In genomic region chr1:170885551-170885950, GRCh38 we compare ENCODE assay signal across 27 cellular contexts. TPM values are rescaled to one million over a fixed set of nuclear protein-coding genes. Genes with fewer than 3 reads are reported as not detected.
A peak's percentile ranks its signal among the peaks of the same experiment; 100 is the strongest.
DNase-seq lines count a peak whose midpoint lies in the region; ATAC-seq and TF ChIP-seq lines count a peak whose summit lies in the region.
"Had no signal": no experiment of that assay in that cellular context is flagged by ENCODE, and none has a peak within 500 bp of the region (broad histone marks: within the 10 kb centered on the region; RNA-seq: fewer than 3 reads in every experiment).

No MANE protein-coding gene starts in this region.

- TF ChIP-seq EP300 in gastroesophageal sphincter (IDR thresholded peaks at IDR 0.05) = no peak

- no peaks in the 10 kb centered on the region for H3K27me3 ChIP-seq in gastroesophageal sphincter
- H3K27me3 ChIP-seq: MG63, neural progenitor cell, tibial nerve had no signal

- H3K9me3 ChIP-seq in gastroesophageal sphincter = peaks cover 0 to 6% (median 0%) of the 10 kb centered on the region in 3 donors
- H3K9me3 ChIP-seq: MG63 had no signal

- TF ChIP-seq POLR2A in gastroesophageal sphincter (IDR thresholded peaks at IDR 0.05) = no peak

- H3K4me1 ChIP-seq in gastroesophageal sphincter = peaks cover 0 to 3% (median 0%) of the 10 kb centered on the region in 3 donors

- DNase-seq in left ventricle myocardium superior (no peak), Right ventricle myocardium inferior (ENCODE audit: missing footprints) (no peak), SKM-1 (lab: John Stamatoyannopoulos, UW; ENCODE audit: unreplicated experiment) (peak; percentile 17)
- no peak for DNase-seq in activated CD4-positive, alpha-beta T cell treated with anti-CD3 and anti-CD28 coated beads for 4 hours
- DNase-seq: ACHN; activated CD4-positive, alpha-beta T cell treated with anti-CD3 and anti-CD28 coated beads, Interleukin-2, amount 10 ng/mL, durations not matched to agents 7 days and 5 days; activated CD8-positive, alpha-beta memory T cell treated with anti-CD3 and anti-CD28 coated beads, Interleukin-2, amount 50 U/mL, for 48 hours; activated effector memory CD4-positive, alpha-beta T cell treated with anti-CD3 and anti-CD28 coated beads, Interleukin-2, amount 50 U/mL, for 16 hours; amniotic stem cell; CD4-positive, alpha-beta memory T cell; DMS79 treated with DMSO at 0.1 percent for 48 hours; effector memory CD4-positive, alpha-beta T cell; mesenchymal stem cell; MG63; NCI-H2029; NCI-H524; stimulated activated naive B cell treated with anti-CD40 and anti-IgM and Interleukin-4, amounts not matched to agents 10 μg/mL and 1 μg/mL and 100 μg/mL, for 72 hours had no signal

- 20 to 56% methylated on average over 1 to 3 of the region's 3 CpGs for WGBS in gastroesophageal sphincter (ENCODE audit: low coverage in 1 of 2), 2 donors

- peak; percentile 34 for ATAC-seq in left ventricle myocardium superior
- no peak for ATAC-seq in Right ventricle myocardium inferior
- peak; percentile 13 for ATAC-seq in gastroesophageal sphincter
- ATAC-seq in HG02938 (IDR thresholded peaks at IDR 0.05; ENCODE audit: unreplicated experiment) = no peak
- no peak for ATAC-seq in GM18861 (IDR thresholded peaks at IDR 0.05; ENCODE audit: unreplicated experiment)
- ATAC-seq in GM18502 (IDR thresholded peaks at IDR 0.05; ENCODE audit: poor library complexity, unreplicated experiment) = no peak
- ATAC-seq: HepG2; stimulated activated naive B cell treated with anti-CD40 and anti-IgM and Interleukin-4, amounts not matched to agents 10 μg/mL and 1 μg/mL and 100 μg/mL, for 72 hours had no signal

- no peak overlapping the region for H3K27ac ChIP-seq in gastroesophageal sphincter
- H3K27ac ChIP-seq: neural progenitor cell, tibial nerve had no signal

- intact Hi-C loops in left ventricle myocardium superior (cut with micrococcal nuclease) = no loop called here
- intact Hi-C loops in Right ventricle myocardium inferior (cut with DNase I) = no loop called here

- TF ChIP-seq CTCF in gastroesophageal sphincter (IDR thresholded peaks at IDR 0.05) = no peak

- no peaks in the 10 kb centered on the region for H3K36me3 ChIP-seq in gastroesophageal sphincter
- H3K36me3 ChIP-seq: MG63, neural progenitor cell, tibial nerve had no signal

- H3K4me3 ChIP-seq in gastroesophageal sphincter = no peak overlapping the region
- H3K4me3 ChIP-seq: MG63, neural progenitor cell, tibial nerve had no signal

RNA-seq across cellular contexts. Expression of gene MROH9, which starts 49.8 kb away (rescaled TPM):
- total RNA-seq in left ventricle myocardium superior (not detected), Right ventricle myocardium inferior (not detected), gastroesophageal sphincter (not detected)
- total RNA-seq: activated CD4-positive, alpha-beta T cell treated with anti-CD3 and anti-CD28 coated beads, Interleukin-2, amount 10 ng/mL, durations not matched to agents 7 days and 5 days; CD4-positive, alpha-beta memory T cell; fibroblast of lung; H1; HepG2; kidney epithelial cell had no signal

Comparison
In these comparisons a context has a peak if more than half of its experiments do, and no peak if none do; other contexts are left out.
1. ATAC-seq: peak in left ventricle myocardium superior (single experiment) and gastroesophageal sphincter (single experiment); none in Right ventricle myocardium inferior (single experiment), HG02938 (single experiment), GM18861 (single experiment) and GM18502 (single experiment).